Comparison of ENCODE assay signal across 18 cellular contexts in the genomic region with DNA sequence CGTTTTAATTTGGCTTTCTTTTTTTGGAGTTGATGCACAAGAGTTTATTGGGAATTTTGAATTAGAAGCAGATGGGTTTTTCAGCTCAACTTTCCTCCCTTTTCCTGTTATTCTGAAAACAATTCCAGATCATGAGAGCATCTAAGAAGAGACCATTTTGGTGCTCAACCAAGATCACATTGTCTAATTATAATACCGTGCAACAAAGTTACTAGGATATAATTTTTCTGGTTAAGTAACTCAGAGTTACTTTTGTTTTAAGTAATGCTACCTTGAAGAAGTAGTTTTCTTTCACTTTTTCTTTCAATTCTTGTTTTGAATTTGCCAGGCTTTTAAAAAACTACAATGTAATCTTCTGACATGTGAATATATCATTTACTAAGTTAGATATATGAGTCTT.
DNase-seq lines count a peak whose midpoint lies in the region; ATAC-seq, FAIRE-seq and TF ChIP-seq lines count a peak whose summit lies in the region.
"Had no signal": no experiment of that assay in that cellular context is flagged by ENCODE, and none has a peak within 500 bp of the region (broad histone marks: within the 10 kb centered on the region; RNA-seq: fewer than 3 reads in every experiment).

No MANE protein-coding gene starts in this region.

- TF ChIP-seq EP300 in HepG2 (IDR thresholded peaks at IDR 0.05; ENCODE audit: low read depth in 2 of 2, low read length in 2 of 2) (no peak), HepG2 (CRISPR knock-in tag; IDR thresholded peaks at IDR 0.05; ENCODE audit: borderline replicate concordance) (no peak)

- H3K23ac ChIP-seq in mesenchymal stem cell (ENCODE audit: low read length in 2 of 2): no peak overlapping the region

- H2BK12ac ChIP-seq in mesenchymal stem cell (ENCODE audit: low read length in 2 of 2): no peak overlapping the region

- no peaks in the 10 kb centered on the region for H3K36me3 ChIP-seq in mesenchymal stem cell (ENCODE audit: control insufficient read depth in 1 of 2, insufficient read depth in 2 of 2, low read depth in 1 of 2, low read length in 2 of 2)
- no peaks in the 10 kb centered on the region for H3K36me3 ChIP-seq in HepG2 (replicated peaks in 1 of 2; ENCODE audit: control insufficient read depth in 1 of 2, insufficient read depth in 2 of 2, low read length in 2 of 2)
- H3K36me3 ChIP-seq: left lung had no signal

- H2AFZ ChIP-seq in mesenchymal stem cell (ENCODE audit: low read depth, low read length) (no peak overlapping the region), HepG2 (ENCODE audit: low read length) (no peak overlapping the region)

- no peak overlapping the region for H4K8ac ChIP-seq in mesenchymal stem cell (ENCODE audit: low read length)

- no peaks in the 10 kb centered on the region for H3K79me2 ChIP-seq in HepG2 (ENCODE audit: insufficient read depth, low read length)

- no peaks in the 10 kb centered on the region for H3K79me1 ChIP-seq in mesenchymal stem cell (replicated peaks; ENCODE audit: low read length, poor library complexity, severe bottlenecking)

- no peak for DNase-seq in activated CD4-positive, alpha-beta T cell treated with anti-CD3 and anti-CD28 coated beads, Interleukin-2, amount 10 ng/mL, durations not matched to agents 24 days and 14 days
- no peak for DNase-seq in activated CD4-positive, alpha-beta T cell treated with anti-CD3 and anti-CD28 coated beads for 1 hour
- DNase-seq in mesenchymal stem cell (no peak), medulla oblongata (ENCODE audit: extremely low spot score) (no peak), T-helper 9 cell (no peak), HepG2 (ENCODE audit: low spot score) (no peak)
- DNase-seq: activated CD4-positive, alpha-beta T cell treated with anti-CD3 and anti-CD28 coated beads for 4 hours; activated gamma-delta T cell treated with Interleukin-2 at 50 U/mL for 16 hours; dorsolateral prefrontal cortex; GOT3; left lung; naive thymus-derived CD8-positive, alpha-beta T cell; T-helper 17 cell had no signal

- intact Hi-C loops in activated CD4-positive, alpha-beta T cell treated with anti-CD3 and anti-CD28 coated beads, Interleukin-2, amount 10 ng/mL, durations not matched to agents 24 days and 14 days (cut with micrococcal nuclease): no loop called here
- intact Hi-C loops in HepG2 (cut with micrococcal nuclease; ENCODE audit: unreplicated experiment): no loop called here

- H2AK5ac ChIP-seq in mesenchymal stem cell (ENCODE audit: low read length, severe bottlenecking): no peak overlapping the region

- peak overlapping the region; percentile 76 for H3K9ac ChIP-seq in mesenchymal stem cell (ENCODE audit: low read length)
- no peak overlapping the region for H3K9ac ChIP-seq in HepG2 (ENCODE audit: insufficient read depth, low read depth, low read length)

- H3K14ac ChIP-seq in mesenchymal stem cell (ENCODE audit: low read length in 2 of 2): no peak overlapping the region

- no peak for FAIRE-seq in HepG2 (lab: Jason Lieb, UNC)
- FAIRE-seq: A549, G401.6, GM19239 had no signal

- H3K4me1 Mint-ChIP-seq in activated CD4-positive, alpha-beta T cell treated with anti-CD3 and anti-CD28 coated beads, Interleukin-2, amount 10 ng/mL, durations not matched to agents 24 days and 14 days: peaks cover 23% of the 10 kb centered on the region
- H3K4me1 Mint-ChIP-seq in T-helper 1 cell treated with Interleukin-12 subunit alpha and Interleukin-12 subunit beta and Interleukin-4 antibody, amounts not matched to agents 30 μg/mL and 1 μg/mL, for 36 hours (ENCODE audit: low read depth): peaks cover 20% of the 10 kb centered on the region

- no peak overlapping the region for H3K4ac ChIP-seq in mesenchymal stem cell (ENCODE audit: low read depth in 1 of 2, low read length in 2 of 2)

- no peak for TF ChIP-seq POLR2A in HepG2 (IDR thresholded peaks at IDR 0.05; ENCODE audit: insufficient read depth in 1 of 2, low read depth in 2 of 2, low read length in 2 of 2)

- whole genome bisulfite sequencing in mesenchymal stem cell: 100% methylated on average over 1 of the region's 2 CpGs
- 0% methylated on average over 2 of the region's 2 CpGs for WGBS in HepG2 (ENCODE audit: low lambda C conversion rate)

- CTCF ChIA-PET in HepG2 (lab: Yijun Ruan, JAX; ENCODE audit: low intra/inter-chr PET ratio, low total read pairs): no interaction called here

- H3K36me3 Mint-ChIP-seq in activated CD4-positive, alpha-beta T cell treated with anti-CD3 and anti-CD28 coated beads, Interleukin-2, amount 10 ng/mL, durations not matched to agents 24 days and 14 days (ENCODE audit: low read depth): peaks cover 3% of the 10 kb centered on the region
- no peaks in the 10 kb centered on the region for H3K36me3 Mint-ChIP-seq in T-helper 1 cell treated with Interleukin-12 subunit alpha and Interleukin-12 subunit beta and Interleukin-4 antibody, amounts not matched to agents 30 μg/mL and 1 μg/mL, for 36 hours (ENCODE audit: low read depth)
- H3K36me3 Mint-ChIP-seq: naive thymus-derived CD8-positive, alpha-beta T cell had no signal

- in situ Hi-C loops in HepG2 (cut with HindIII; ENCODE audit: extremely low pct_ligation_motif_present, low pct_unique_long_range_greater_than_20kb): no loop called here

- BruUV-seq in HepG2 (replicated peaks; lab: Mats Ljungman, UMichigan): no TSS peak

- peak overlapping the region; percentile 45 for H3K27ac Mint-ChIP-seq in activated CD4-positive, alpha-beta T cell treated with anti-CD3 and anti-CD28 coated beads, Interleukin-2, amount 10 ng/mL, durations not matched to agents 24 days and 14 days
- peak overlapping the region; percentile 84 for H3K27ac Mint-ChIP-seq in T-helper 1 cell treated with Interleukin-12 subunit alpha and Interleukin-12 subunit beta and Interleukin-4 antibody, amounts not matched to agents 30 μg/mL and 1 μg/mL, for 36 hours
- H3K27ac Mint-ChIP-seq: T-helper 17 cell had no signal

- H3K9me3 ChIP-seq in mesenchymal stem cell (ENCODE audit: control insufficient read depth, low read length) (no peaks in the 10 kb centered on the region), HepG2 (ENCODE audit: low read length) (no peaks in the 10 kb centered on the region)
- H3K9me3 ChIP-seq: A549, left lung had no signal

- no peak overlapping the region for H3K18ac ChIP-seq in mesenchymal stem cell (ENCODE audit: low read depth in 1 of 2, low read length in 2 of 2)

- H3K4me3 ChIP-seq in mesenchymal stem cell (ENCODE audit: insufficient read depth in 1 of 2, low read depth in 1 of 2, low read length in 2 of 2): peak overlapping the region in 1 of 2 experiments; percentile 57
- no peak overlapping the region for H3K4me3 ChIP-seq in HepG2 (replicated peaks in 1 of 3; ENCODE audit: insufficient read depth in 1 of 3, low read depth in 2 of 3, low read length in 3 of 3)
- H3K4me3 ChIP-seq: A549, left lung had no signal

- POLR2A ChIA-PET in HepG2 (lab: Yijun Ruan, JAX): no interaction called here

- H2BK15ac ChIP-seq in mesenchymal stem cell (ENCODE audit: low read depth, poor library complexity, severe bottlenecking): no peak overlapping the region

- H3K27ac ChIP-seq in mesenchymal stem cell (ENCODE audit: low read length, poor library complexity, severe bottlenecking) (no peak overlapping the region), HepG2 (ENCODE audit: extremely low read length, insufficient read depth, low read length) (no peak overlapping the region)
- H3K27ac ChIP-seq: A549, left lung had no signal

- H4K20me1 ChIP-seq in HepG2 (ENCODE audit: insufficient read depth, low read length): no peaks in the 10 kb centered on the region

- H4K91ac ChIP-seq in mesenchymal stem cell (ENCODE audit: low read length): no peak overlapping the region

- H2BK5ac ChIP-seq in mesenchymal stem cell (ENCODE audit: low read depth, low read length, poor library complexity, severe bottlenecking): no peak overlapping the region

- no peak overlapping the region for H2BK120ac ChIP-seq in mesenchymal stem cell (ENCODE audit: low read depth, low read length)

- H3K27me3 Mint-ChIP-seq in activated CD4-positive, alpha-beta T cell treated with anti-CD3 and anti-CD28 coated beads, Interleukin-2, amount 10 ng/mL, durations not matched to agents 24 days and 14 days: no peaks in the 10 kb centered on the region
- H3K27me3 Mint-ChIP-seq in T-helper 1 cell treated with Interleukin-12 subunit alpha and Interleukin-12 subunit beta and Interleukin-4 antibody, amounts not matched to agents 30 μg/mL and 1 μg/mL, for 36 hours (ENCODE audit: low read depth): no peaks in the 10 kb centered on the region
- H3K27me3 Mint-ChIP-seq: T-helper 17 cell had no signal

- peaks cover 4% of the 10 kb centered on the region for H3K9me3 Mint-ChIP-seq in activated CD4-positive, alpha-beta T cell treated with anti-CD3 and anti-CD28 coated beads, Interleukin-2, amount 10 ng/mL, durations not matched to agents 24 days and 14 days
- no peaks in the 10 kb centered on the region for H3K9me3 Mint-ChIP-seq in T-helper 1 cell treated with Interleukin-12 subunit alpha and Interleukin-12 subunit beta and Interleukin-4 antibody, amounts not matched to agents 30 μg/mL and 1 μg/mL, for 36 hours
- H3K9me3 Mint-ChIP-seq: naive thymus-derived CD8-positive, alpha-beta T cell had no signal

- peak; percentile 57 for ATAC-seq in GM21423 (IDR thresholded peaks at IDR 0.05; ENCODE audit: unreplicated experiment)
- ATAC-seq in HepG2: no peak
- ATAC-seq: A549; left lung; naive thymus-derived CD8-positive, alpha-beta T cell; T-helper 17 cell had no signal

- TF ChIP-seq RAD21 in HepG2 (CRISPR knock-in tag; IDR thresholded peaks at IDR 0.05): no peak

- no peak overlapping the region for H3K4me2 ChIP-seq in mesenchymal stem cell (ENCODE audit: low read length, poor library complexity, severe bottlenecking)
- H3K4me2 ChIP-seq in HepG2 (ENCODE audit: low read depth, low read length): no peak overlapping the region
- H3K4me2 ChIP-seq: A549 had no signal

- no peaks in the 10 kb centered on the region for H3K27me3 ChIP-seq in mesenchymal stem cell (ENCODE audit: control insufficient read depth in 1 of 2, insufficient read depth in 1 of 2, low read length in 2 of 2)
- peaks cover 0 to 7% of the 10 kb centered on the region in 2 experiments; a peak in 3 of 5 replicates for H3K27me3 ChIP-seq in HepG2 (ENCODE audit: control insufficient read depth in 1 of 2, insufficient read depth in 2 of 2, low read length in 2 of 2)
- H3K27me3 ChIP-seq: dorsolateral prefrontal cortex, left lung had no signal

- H3K4me1 ChIP-seq in mesenchymal stem cell (ENCODE audit: control insufficient read depth, insufficient read depth, low read depth, low read length): no peaks in the 10 kb centered on the region
- H3K4me1 ChIP-seq in HepG2 (ENCODE audit: insufficient read depth, low read length): no peaks in the 10 kb centered on the region
- H3K4me1 ChIP-seq: A549, left lung had no signal

- TF ChIP-seq CTCF in HepG2 (CRISPR knock-in tag; IDR thresholded peaks at IDR 0.05): no peak

- H3K4me3 Mint-ChIP-seq in activated CD4-positive, alpha-beta T cell treated with anti-CD3 and anti-CD28 coated beads, Interleukin-2, amount 10 ng/mL, durations not matched to agents 24 days and 14 days: peak overlapping the region; percentile 57
- peak overlapping the region; percentile 45 for H3K4me3 Mint-ChIP-seq in T-helper 1 cell treated with Interleukin-12 subunit alpha and Interleukin-12 subunit beta and Interleukin-4 antibody, amounts not matched to agents 30 μg/mL and 1 μg/mL, for 36 hours
- H3K4me3 Mint-ChIP-seq: naive thymus-derived CD8-positive, alpha-beta T cell; T-helper 17 cell had no signal

TF ChIP-seq in HepG2, 621 proteins besides CTCF, POLR2A, EP300 and RAD21 (continues in another document):
- TF ChIP-seq PHF5A (CRISPR knock-in tag; IDR thresholded peaks at IDR 0.05; ENCODE audit: low read depth, unreplicated experiment): no peak
- no peak for TF ChIP-seq STAT5B (CRISPR knock-in tag; IDR thresholded peaks at IDR 0.05)
